ENCODE assay signal across 1 cellular context in genomic region chr2:232339121-232340081, GRCh38.
TF ChIP-seq lines count a peak whose summit lies in the region.

No MANE protein-coding gene starts in this region.

TF ChIP-seq in HepG2, 621 proteins besides CTCF, POLR2A, EP300 and RAD21 (continued from another document):
- TF ChIP-seq, protein P1, sequence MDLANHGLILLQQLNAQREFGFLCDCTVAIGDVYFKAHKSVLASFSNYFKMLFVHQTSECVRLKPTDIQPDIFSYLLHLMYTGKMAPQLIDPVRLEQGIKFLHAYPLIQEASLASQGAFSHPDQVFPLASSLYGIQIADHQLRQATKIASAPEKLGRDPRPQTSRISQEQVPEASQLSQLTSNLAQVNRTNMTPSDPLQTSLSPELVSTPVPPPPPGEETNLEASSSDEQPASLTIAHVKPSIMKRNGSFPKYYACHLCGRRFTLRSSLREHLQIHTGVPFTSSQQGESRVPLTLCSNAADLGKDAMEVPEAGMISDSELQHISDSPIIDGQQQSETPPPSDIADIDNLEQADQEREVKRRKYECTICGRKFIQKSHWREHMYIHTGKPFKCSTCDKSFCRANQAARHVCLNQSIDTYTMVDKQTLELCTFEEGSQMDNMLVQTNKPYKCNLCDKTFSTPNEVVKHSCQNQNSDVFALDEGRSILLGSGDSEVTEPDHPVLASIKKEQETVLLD (CRISPR knock-in tag; IDR thresholded peaks at IDR 0.05; ENCODE audit: low read depth), result no peak
- TF ChIP-seq ZNF333 (CRISPR knock-in tag; IDR thresholded peaks at IDR 0.05; ENCODE audit: borderline replicate concordance), result no peak
- no peak for TF ChIP-seq MLLT10 (CRISPR knock-in tag; IDR thresholded peaks at IDR 0.05)
- no peak for TF ChIP-seq ZNF713 (CRISPR knock-in tag; IDR thresholded peaks at IDR 0.05)
- TF ChIP-seq, protein P2, sequence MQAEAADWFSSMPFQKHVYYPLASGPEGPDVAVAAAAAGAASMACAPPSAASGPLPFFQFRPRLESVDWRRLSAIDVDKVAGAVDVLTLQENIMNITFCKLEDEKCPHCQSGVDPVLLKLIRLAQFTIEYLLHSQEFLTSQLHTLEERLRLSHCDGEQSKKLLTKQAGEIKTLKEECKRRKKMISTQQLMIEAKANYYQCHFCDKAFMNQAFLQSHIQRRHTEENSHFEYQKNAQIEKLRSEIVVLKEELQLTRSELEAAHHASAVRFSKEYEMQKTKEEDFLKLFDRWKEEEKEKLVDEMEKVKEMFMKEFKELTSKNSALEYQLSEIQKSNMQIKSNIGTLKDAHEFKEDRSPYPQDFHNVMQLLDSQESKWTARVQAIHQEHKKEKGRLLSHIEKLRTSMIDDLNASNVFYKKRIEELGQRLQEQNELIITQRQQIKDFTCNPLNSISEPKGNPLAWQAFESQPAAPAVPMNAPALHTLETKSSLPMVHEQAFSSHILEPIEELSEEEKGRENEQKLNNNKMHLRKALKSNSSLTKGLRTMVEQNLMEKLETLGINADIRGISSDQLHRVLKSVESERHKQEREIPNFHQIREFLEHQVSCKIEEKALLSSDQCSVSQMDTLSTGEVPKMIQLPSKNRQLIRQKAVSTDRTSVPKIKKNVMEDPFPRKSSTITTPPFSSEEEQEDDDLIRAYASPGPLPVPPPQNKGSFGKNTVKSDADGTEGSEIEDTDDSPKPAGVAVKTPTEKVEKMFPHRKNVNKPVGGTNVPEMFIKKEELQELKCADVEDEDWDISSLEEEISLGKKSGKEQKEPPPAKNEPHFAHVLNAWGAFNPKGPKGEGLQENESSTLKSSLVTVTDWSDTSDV (CRISPR knock-in tag; IDR thresholded peaks at IDR 0.05), result no peak
- 0 out of 2 replicates have a peak, but pooled peaks have one; percentile 24 for TF ChIP-seq GABPB1 (CRISPR knock-in tag; IDR thresholded peaks at IDR 0.05)
- no peak for TF ChIP-seq ZNF746 (CRISPR knock-in tag; IDR thresholded peaks at IDR 0.05)
- peak; percentile 43; the same call in 1 of the 2 replicates for TF ChIP-seq EED (CRISPR knock-in tag; IDR thresholded peaks at IDR 0.05)
- TF ChIP-seq TCF7 (IDR thresholded peaks at IDR 0.05; ENCODE audit: low read depth), result no peak
- TF ChIP-seq ZNF292 (CRISPR knock-in tag; IDR thresholded peaks at IDR 0.05; ENCODE audit: borderline replicate concordance, low read depth), result no peak
- no peak for TF ChIP-seq THAP9 (CRISPR knock-in tag; IDR thresholded peaks at IDR 0.05; ENCODE audit: borderline replicate concordance)
- no peak for TF ChIP-seq PAWR (CRISPR knock-in tag; IDR thresholded peaks at IDR 0.05; ENCODE audit: borderline replicate concordance)
- 0 out of 2 replicates have a peak, but pooled peaks have one; percentile 41 for TF ChIP-seq ZNF772 (CRISPR knock-in tag; IDR thresholded peaks at IDR 0.05)
- no peak for TF ChIP-seq ONECUT2 (CRISPR knock-in tag; IDR thresholded peaks at IDR 0.05)
- no peak for TF ChIP-seq BCL6 (CRISPR knock-in tag; IDR thresholded peaks at IDR 0.05)
- TF ChIP-seq MTF2 (CRISPR knock-in tag; IDR thresholded peaks at IDR 0.05; ENCODE audit: borderline replicate concordance), result no peak
- no peak for TF ChIP-seq ZFP1 (CRISPR knock-in tag; IDR thresholded peaks at IDR 0.05)
- TF ChIP-seq HOXA7 (CRISPR knock-in tag; IDR thresholded peaks at IDR 0.05), result no peak
- TF ChIP-seq, protein P3, sequence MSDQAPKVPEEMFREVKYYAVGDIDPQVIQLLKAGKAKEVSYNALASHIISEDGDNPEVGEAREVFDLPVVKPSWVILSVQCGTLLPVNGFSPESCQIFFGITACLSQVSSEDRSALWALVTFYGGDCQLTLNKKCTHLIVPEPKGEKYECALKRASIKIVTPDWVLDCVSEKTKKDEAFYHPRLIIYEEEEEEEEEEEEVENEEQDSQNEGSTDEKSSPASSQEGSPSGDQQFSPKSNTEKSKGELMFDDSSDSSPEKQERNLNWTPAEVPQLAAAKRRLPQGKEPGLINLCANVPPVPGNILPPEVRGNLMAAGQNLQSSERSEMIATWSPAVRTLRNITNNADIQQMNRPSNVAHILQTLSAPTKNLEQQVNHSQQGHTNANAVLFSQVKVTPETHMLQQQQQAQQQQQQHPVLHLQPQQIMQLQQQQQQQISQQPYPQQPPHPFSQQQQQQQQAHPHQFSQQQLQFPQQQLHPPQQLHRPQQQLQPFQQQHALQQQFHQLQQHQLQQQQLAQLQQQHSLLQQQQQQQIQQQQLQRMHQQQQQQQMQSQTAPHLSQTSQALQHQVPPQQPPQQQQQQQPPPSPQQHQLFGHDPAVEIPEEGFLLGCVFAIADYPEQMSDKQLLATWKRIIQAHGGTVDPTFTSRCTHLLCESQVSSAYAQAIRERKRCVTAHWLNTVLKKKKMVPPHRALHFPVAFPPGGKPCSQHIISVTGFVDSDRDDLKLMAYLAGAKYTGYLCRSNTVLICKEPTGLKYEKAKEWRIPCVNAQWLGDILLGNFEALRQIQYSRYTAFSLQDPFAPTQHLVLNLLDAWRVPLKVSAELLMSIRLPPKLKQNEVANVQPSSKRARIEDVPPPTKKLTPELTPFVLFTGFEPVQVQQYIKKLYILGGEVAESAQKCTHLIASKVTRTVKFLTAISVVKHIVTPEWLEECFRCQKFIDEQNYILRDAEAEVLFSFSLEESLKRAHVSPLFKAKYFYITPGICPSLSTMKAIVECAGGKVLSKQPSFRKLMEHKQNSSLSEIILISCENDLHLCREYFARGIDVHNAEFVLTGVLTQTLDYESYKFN (CRISPR knock-in tag; conservative IDR thresholded peaks at IDR 0.05), result no peak
- no peak for TF ChIP-seq ZSCAN30 (CRISPR knock-in tag; IDR thresholded peaks at IDR 0.05)
- no peak for TF ChIP-seq ZNF644 (CRISPR knock-in tag; IDR thresholded peaks at IDR 0.05; ENCODE audit: low read depth)
- no peak for TF ChIP-seq ZBTB7A (CRISPR knock-in tag; IDR thresholded peaks at IDR 0.05)
- TF ChIP-seq ZBTB33 (CRISPR knock-in tag; IDR thresholded peaks at IDR 0.05), result peak; percentile 51; the same call in 1 of the 2 replicates
- TF ChIP-seq KDM1A (CRISPR knock-in tag; IDR thresholded peaks at IDR 0.05), result no peak
- TF ChIP-seq SMAD9 (CRISPR knock-in tag; IDR thresholded peaks at IDR 0.05), result no peak
- no peak for TF ChIP-seq ZNF121 (CRISPR knock-in tag; IDR thresholded peaks at IDR 0.05)
- TF ChIP-seq IKZF4 (CRISPR knock-in tag; IDR thresholded peaks at IDR 0.05; ENCODE audit: borderline replicate concordance, low read depth, not compliant biosample characterization), result no peak
TF ChIP-seq in HepG2: peak in this region for 7.
